Comparison of ENCODE assay signal across 13 cellular contexts in genomic region chr3:27468283-27468886, GRCh38. TPM values are rescaled to one million over a fixed set of nuclear protein-coding genes. Genes with fewer than 3 reads are reported as not detected.
A peak's percentile ranks its signal among the peaks of the same experiment; 100 is the strongest.
DNase-seq lines count a peak whose midpoint lies in the region; ATAC-seq, FAIRE-seq and TF ChIP-seq lines count a peak whose summit lies in the region.
"Had no signal": no experiment of that assay in that cellular context is flagged by ENCODE, and none has a peak within 500 bp of the region (broad histone marks: within the 10 kb centered on the region; RNA-seq: fewer than 3 reads in every experiment).

No MANE protein-coding gene starts in this region.

- H3K4me1 Mint-ChIP-seq in mesothelial cell of epicardium: peaks cover 4% of the 10 kb centered on the region

- POLR2A ChIA-PET in PC-3 (lab: Charles Lee; ENCODE audit: unreplicated experiment) (interaction anchor here (0.6 kb wide), 3 partner anchors 41 to 1648 kb away, joined by 3 to 4 read pairs (median 3); no protein-coding TSS in a partner anchor), GM12878 (lab: Charles Lee) (interaction anchor here (0.6 to 1.0 kb wide), 2 partner anchors 11 to 17 kb away, joined by 4 to 5 read pairs; no protein-coding TSS in a partner anchor)

- H3K36me3 Mint-ChIP-seq in mesothelial cell of epicardium: peaks cover 13% of the 10 kb centered on the region

- H3K4me3 ChIP-seq in heart right ventricle (no peak overlapping the region), PC-3 (ENCODE audit: low read length) (no peak overlapping the region), GM12878 (no peak overlapping the region), tibial artery (no peak overlapping the region)
- H3K4me3 ChIP-seq: K562, SK-N-MC had no signal

- H3K27ac ChIP-seq in heart right ventricle (no peak overlapping the region), PC-3 (ENCODE audit: low read length) (no peak overlapping the region), GM12878 (ENCODE audit: control insufficient read depth, insufficient read depth) (no peak overlapping the region), tibial artery (no peak overlapping the region)
- H3K27ac ChIP-seq: SK-N-MC had no signal

- no peak overlapping the region for H3K27ac Mint-ChIP-seq in mesothelial cell of epicardium

- H3K36me3 ChIP-seq in heart right ventricle (peaks cover 0 to 3% (median 0%) of the 10 kb centered on the region in 9 donors), PC-3 (ENCODE audit: low read depth, low read length) (peaks cover 6% of the 10 kb centered on the region; the same call in 1 of the 2 replicates), GM12878 (ENCODE audit: control insufficient read depth in 2 of 2, insufficient read depth in 2 of 2, low read length in 1 of 2) (no peaks in the 10 kb centered on the region; a peak in 1 of 4 replicates), tibial artery (no peaks in the 10 kb centered on the region)
- H3K36me3 ChIP-seq: BE2C had no signal

- H3K4me2 ChIP-seq in PC-3 (ENCODE audit: low read length): no peak overlapping the region
- no peak overlapping the region for H3K4me2 ChIP-seq in GM12878 (ENCODE audit: control insufficient read depth, insufficient read depth)

- no peaks in the 10 kb centered on the region for H3F3A ChIP-seq in PC-3 (ENCODE audit: low read length, unreplicated experiment)

- BruUV-seq in PC-3 (replicated peaks; lab: Mats Ljungman, UMichigan) (no TSS peak), GM12878 (replicated peaks; lab: Mats Ljungman, UMichigan) (no TSS peak)

- no peak for TF ChIP-seq CTCF in heart right ventricle (IDR thresholded peaks at IDR 0.05)
- TF ChIP-seq CTCF in PC-3 (conservative IDR thresholded peaks at IDR 0.05; ENCODE audit: low read depth, low read length): no peak
- TF ChIP-seq CTCF in GM12878 (IDR thresholded peaks at IDR 0.05 in 2 of 3, conservative IDR thresholded peaks at IDR 0.05 in 1 of 3; ENCODE audit: control insufficient read depth in 2 of 3, extremely low read depth in 1 of 3, insufficient read depth in 1 of 3, low read depth in 3 of 3, low read length in 3 of 3): no peak
- TF ChIP-seq CTCF in tibial artery (IDR thresholded peaks at IDR 0.05): no peak
- no peak for TF ChIP-seq CTCF in mesothelial cell of epicardium (IDR thresholded peaks at IDR 0.05; ENCODE audit: unreplicated experiment)

- H3K79me2 ChIP-seq in PC-3 (ENCODE audit: low read length) (peaks cover 100% of the 10 kb centered on the region), GM12878 (ENCODE audit: control insufficient read depth, insufficient read depth, low read length) (peaks cover 36% of the 10 kb centered on the region)

- H4K20me1 ChIP-seq in PC-3 (ENCODE audit: low read length): peaks cover 32% of the 10 kb centered on the region; the same call in 1 of the 2 replicates
- H4K20me1 ChIP-seq in GM12878 (ENCODE audit: control insufficient read depth, insufficient read depth): no peaks in the 10 kb centered on the region

- in situ Hi-C loops in GM12878 (cut with MboI): loop anchor here (5.0 kb wide), 1 partner anchor 151 kb away; no protein-coding TSS in a partner anchor

- H3K4me1 ChIP-seq in heart right ventricle (peaks cover 0 to 15% (median 3%) of the 10 kb centered on the region in 9 donors), PC-3 (ENCODE audit: insufficient read depth, low read length) (0 out of 2 replicates have a peak, but pooled peaks cover 10% of the 10 kb centered on the region), GM12878 (ENCODE audit: control insufficient read depth, insufficient read depth, low read length) (no peaks in the 10 kb centered on the region), tibial artery (peaks cover 0 to 30% (median 11%) of the 10 kb centered on the region in 4 donors)
- H3K4me1 ChIP-seq: BE2C had no signal

- no peak for TF ChIP-seq RAD21 in GM12878 (IDR thresholded peaks at IDR 0.05; ENCODE audit: insufficient read depth, low read depth, low read length)

- H3K9me3 ChIP-seq in heart right ventricle (no peaks in the 10 kb centered on the region), PC-3 (ENCODE audit: low read length) (no peaks in the 10 kb centered on the region), GM12878 (replicated peaks; ENCODE audit: control insufficient read depth, insufficient read depth, low read length) (peaks cover 7% of the 10 kb centered on the region; the same call in 2 of the 3 replicates), tibial artery (no peaks in the 10 kb centered on the region)
- H3K9me3 ChIP-seq: BE2C had no signal

- H3K4me3 Mint-ChIP-seq in mesothelial cell of epicardium: no peak overlapping the region

- TF ChIP-seq EP300 in GM12878 (IDR thresholded peaks at IDR 0.05; ENCODE audit: borderline replicate concordance in 1 of 2, control insufficient read depth in 1 of 2, low read depth in 2 of 2, low read length in 2 of 2): no peak

- no peaks in the 10 kb centered on the region for H3K9me3 Mint-ChIP-seq in mesothelial cell of epicardium

- H3K27me3 ChIP-seq in heart right ventricle (no peaks in the 10 kb centered on the region), PC-3 (ENCODE audit: low read length) (no peaks in the 10 kb centered on the region), GM12878 (replicated peaks in 1 of 2; ENCODE audit: control insufficient read depth in 2 of 2, insufficient read depth in 2 of 2, low read length in 1 of 2) (no peaks in the 10 kb centered on the region), tibial artery (no peaks in the 10 kb centered on the region)
- H3K27me3 ChIP-seq: BE2C had no signal

- CTCF ChIA-PET in PC-3 (lab: Charles Lee): no interaction called here
- CTCF ChIA-PET in GM12878 (lab: Yijun Ruan, JAX): interaction anchor here (0.8 to 4.9 kb wide), 28 partner anchors 9 to 869 kb away, joined by 3 to 58 read pairs (median 6); partner anchors contain the start of genes NEK10 and SLC4A7

- H3K9me2 ChIP-seq in PC-3 (replicated peaks; ENCODE audit: low read length): no peaks in the 10 kb centered on the region

- 93 to 96% methylated on average over 5 of the region's 5 CpGs for WGBS in heart right ventricle, 2 donors
- WGBS in GM12878 (ENCODE audit: insufficient coverage, insufficient replicate concordance, low lambda C conversion rate, missing lambda C conversion rate): 87% methylated on average over 5 of the region's 5 CpGs

- H2AFZ ChIP-seq in PC-3 (ENCODE audit: low read length) (no peak overlapping the region), GM12878 (ENCODE audit: control insufficient read depth, low read depth, low read length) (no peak overlapping the region)

- H3K9ac ChIP-seq in PC-3 (ENCODE audit: low read length) (no peak overlapping the region), GM12878 (ENCODE audit: control insufficient read depth, insufficient read depth, low read length) (no peak overlapping the region)

- intact Hi-C loops in left ventricle myocardium superior (cut with micrococcal nuclease): loop anchor here (5.0 kb wide), 1 partner anchor 156 kb away; no protein-coding TSS in a partner anchor
- intact Hi-C loops in heart right ventricle (cut with DNase I): loop anchor here in 7 of 10 donors (5.0 to 10.0 kb wide), 5 partner anchors 151 to 334 kb away; no protein-coding TSS in a partner anchor
- intact Hi-C loops in PC-3 (cut with micrococcal nuclease): loop anchor here (5.0 kb wide), 4 partner anchors 36 to 336 kb away; no protein-coding TSS in a partner anchor
- intact Hi-C loops in GM12878 (cut with micrococcal nuclease; ENCODE audit: unreplicated experiment): loop anchor here (5.0 kb wide), 1 partner anchor 336 kb away; no protein-coding TSS in a partner anchor
- intact Hi-C loops in tibial artery (cut with DNase I; ENCODE audit: low total_unique reads): loop anchor here (10.0 kb wide), 1 partner anchor 154 kb away; no protein-coding TSS in a partner anchor

- no peaks in the 10 kb centered on the region for H3K27me3 Mint-ChIP-seq in mesothelial cell of epicardium (ENCODE audit: low read depth)

- SMC1A ChIA-PET in GM12878 (lab: Charles Lee; ENCODE audit: uncharacterized antibody, unreplicated experiment): interaction anchor here (0.7 to 4.5 kb wide), 27 partner anchors 9 to 1526 kb away, joined by 3 to 36 read pairs (median 6); partner anchors contain the start of gene SLC4A7

- no peak for TF ChIP-seq POLR2A in GM12878 (IDR thresholded peaks at IDR 0.05; ENCODE audit: low read depth, low read length)

- DNase-seq in left ventricle myocardium superior (no peak), heart right ventricle (no peak), PC-3 (no peak), GM12878 (ENCODE audit: low read depth, low spot score) (no peak), tibial artery (no peak), mesothelial cell of epicardium (ENCODE audit: low spot score in 2 of 2, unreplicated experiment in 2 of 2) (no peak)
- DNase-seq: BE2C, NCI-H1436 treated with DMSO at 0.1 percent for 48 hours, NCI-H1930 had no signal

- RAD21 ChIA-PET in GM12878 (lab: Charles Lee; ENCODE audit: unreplicated experiment): interaction anchor here (0.7 to 4.2 kb wide), 12 partner anchors 9 to 334 kb away, joined by 3 to 31 read pairs (median 6); no protein-coding TSS in a partner anchor

- ATAC-seq in left ventricle myocardium superior: peak; percentile 39
- ATAC-seq in heart right ventricle: no peak
- ATAC-seq in PC-3: peak; percentile 51
- ATAC-seq in GM12878: peak; percentile 41; the same call in 1 of the 3 replicates
- no peak for ATAC-seq in HG02885 (IDR thresholded peaks at IDR 0.05; ENCODE audit: poor library complexity, unreplicated experiment)

- FAIRE-seq in GM12878 (lab: Jason Lieb, UNC): no peak
- FAIRE-seq: H1 had no signal

TF ChIP-seq in GM12878, 131 proteins besides CTCF, POLR2A, EP300 and RAD21 (continues in another document):
- TF ChIP-seq BCL11A (IDR thresholded peaks at IDR 0.05; ENCODE audit: low read depth, low read length): no peak

RNA-seq across cellular contexts. Expression of gene SLC4A7, which starts 15.8 kb away (rescaled TPM):
- total RNA-seq in left ventricle myocardium superior: 19.2 TPM
- 10 to 100 TPM in 8 of 10 donors, 1 to 10 TPM in 2; 8.0 to 18.7 (median 13.1) TPM for total RNA-seq in heart right ventricle
- 1 to 10 TPM; 3.0 to 3.3 TPM for polyA plus RNA-seq in heart right ventricle
- 56.0 and 59.7 TPM in 2 replicates for total RNA-seq in PC-3 (2014; rRNA removed)
- 219 and 224 TPM in 2 replicates for total RNA-seq in GM12878 (2013; cell fraction: nucleolus; rRNA removed)
- total RNA-seq in GM12878 (2014; rRNA removed): 28.5 and 34.2 TPM in 2 replicates
- 41.4 and 47.0 TPM in 2 replicates for total RNA-seq in GM12878 (2014; rRNA removed; fragmentation: Illumina TruSeq; extraction: Trizol)
- 29.6 and 30.6 TPM in 2 replicates for total RNA-seq in GM12878 (2021)
- 4.6 TPM for polyA plus RNA-seq in GM12878 (2011; ENCODE audit: low read depth)
- 27.3 and 44.7 TPM in 2 replicates for polyA plus RNA-seq in GM12878 (2011; rRNA removed)
- polyA plus RNA-seq in GM12878 (2011; cell fraction: cytosol; rRNA removed): 9.5 and 10.6 TPM in 2 replicates
- 23.9 and 29.7 TPM in 2 replicates for polyA plus RNA-seq in GM12878 (2011; cell fraction: nucleus; rRNA removed)
- polyA plus RNA-seq in GM12878 (2012): 5.8 and 10.2 TPM in 2 replicates
- 20.2 and 20.7 TPM in 2 replicates for polyA plus RNA-seq in GM12878 (2014; fragmentation: Illumina TruSeq; extraction: Trizol)
- 1 to 10 TPM; 4.4 to 8.6 TPM for polyA plus RNA-seq in GM12878 (2014; fragmentation: Nextera tagmentation; extraction: Ambion mirVana)
- 14.7 TPM in 2 replicates for polyA plus RNA-seq in GM12878 (2014; rRNA removed)
- polyA plus RNA-seq in GM12878 (2016; fragmentation: Nextera tagmentation; extraction: Ambion mirVana): 10 to 100 TPM; 14.8 to 15.8 TPM
- polyA minus RNA-seq in GM12878 (2011; rRNA and poly(A)+ RNA removed): 50.1 and 61.6 TPM in 2 replicates
- polyA minus RNA-seq in GM12878 (2011; cell fraction: cytosol; rRNA and poly(A)+ RNA removed): 28.6 and 37.2 TPM in 2 replicates
- polyA minus RNA-seq in GM12878 (2011; cell fraction: nucleus; rRNA and poly(A)+ RNA removed): 34.3 and 58.8 TPM in 2 replicates
- total RNA-seq in mesothelial cell of epicardium: 43.3 to 48.2 TPM (median 46.3 TPM) in 3 replicates

Comparison
In these comparisons a context has a peak if more than half of its experiments do, and no peak if none do; other contexts are left out.
1. ATAC-seq: peak in left ventricle myocardium superior (single experiment), PC-3 (single experiment) and GM12878 (single experiment); none in heart right ventricle (0 of 8) and HG02885 (single experiment).